In genomic region chr19:5932146-5932545, GRCh38 we compare ENCODE assay signal across 19 cellular contexts.
"Had no signal": no experiment of that assay in that cellular context is flagged by ENCODE, and none has a peak within 500 bp of the region (broad histone marks: within the 10 kb centered on the region; RNA-seq: fewer than 3 reads in every experiment).

No MANE protein-coding gene starts in this region.

- DNase-seq: activated CD4-positive, alpha-beta T cell treated with anti-CD3 and anti-CD28 coated beads for 36 hours; activated CD4-positive, alpha-beta T cell treated with anti-CD3 and anti-CD28 coated beads, Interleukin-2, amount 50 U/mL, for 48 hours; activated gamma-delta T cell; endodermal cell; foreskin melanocyte; small intestine; stimulated activated CD4-positive, alpha-beta T cell treated with anti-CD3 and anti-CD28 coated beads, Interleukin-15, amount 100 ng/mL, for 24 hours; stimulated activated CD4-positive, alpha-beta T cell treated with anti-CD3 and anti-CD28 coated beads, Interleukin-2, amount 100 ng/mL, for 48 hours had no signal

- H3K9me3 Mint-ChIP-seq: activated naive CD4-positive, alpha-beta T cell treated with anti-CD3 and anti-CD28 coated beads, Interleukin-2, amount 50 U/mL, for 24 hours; endodermal cell; memory B cell; natural killer cell treated with Interleukin-12 subunit alpha and Interleukin-12 subunit beta and Interleukin-15 and Interleukin-18, amount 100 ng/mL, for 72 hours; stimulated activated naive CD8-positive, alpha-beta T cell treated with anti-CD3 and anti-CD28 coated beads, Interleukin-15, Interleukin-2, amounts not matched to agents 100 ng/mL and 50 ng/mL, for 24 hours; T-helper 2 cell treated with Interferon-gamma antibody and Interleukin-4, amounts not matched to agents 5 μg/mL and 100 μg/mL, for 36 hours; WTC11 had no signal

- H3K27ac ChIP-seq: adrenal gland, right atrium auricular region, thoracic aorta had no signal

- ATAC-seq: activated CD4-positive, alpha-beta T cell treated with anti-CD3 and anti-CD28 coated beads for 36 hours; natural killer cell treated with Interleukin-12 subunit alpha and Interleukin-12 subunit beta and Interleukin-15 and Interleukin-18, amount 100 ng/mL, for 72 hours; WTC11 had no signal

- H3K27me3 ChIP-seq: adrenal gland, cardiac muscle cell, right atrium auricular region had no signal

- H3K4me3 ChIP-seq: adrenal gland, cardiac muscle cell, right atrium auricular region, thoracic aorta had no signal

- H3K27me3 Mint-ChIP-seq: activated CD4-positive, alpha-beta T cell treated with anti-CD3 and anti-CD28 coated beads for 36 hours; activated naive CD4-positive, alpha-beta T cell treated with anti-CD3 and anti-CD28 coated beads, Interleukin-2, amount 50 U/mL, for 24 hours; memory B cell; natural killer cell treated with Interleukin-12 subunit alpha and Interleukin-12 subunit beta and Interleukin-15 and Interleukin-18, amount 100 ng/mL, for 72 hours; progenitor cell of endocrine pancreas; stimulated activated naive CD8-positive, alpha-beta T cell treated with anti-CD3 and anti-CD28 coated beads, Interleukin-15, Interleukin-2, amounts not matched to agents 100 ng/mL and 50 ng/mL, for 24 hours had no signal

- H3K27ac Mint-ChIP-seq: activated CD4-positive, alpha-beta T cell treated with anti-CD3 and anti-CD28 coated beads for 36 hours; activated naive CD4-positive, alpha-beta T cell treated with anti-CD3 and anti-CD28 coated beads, Interleukin-2, amount 50 U/mL, for 24 hours; endodermal cell; memory B cell; natural killer cell treated with Interleukin-12 subunit alpha and Interleukin-12 subunit beta and Interleukin-15 and Interleukin-18, amount 100 ng/mL, for 72 hours; progenitor cell of endocrine pancreas; stimulated activated naive CD8-positive, alpha-beta T cell treated with anti-CD3 and anti-CD28 coated beads, Interleukin-15, Interleukin-2, amounts not matched to agents 100 ng/mL and 50 ng/mL, for 24 hours; T-helper 2 cell treated with Interferon-gamma antibody and Interleukin-4, amounts not matched to agents 5 μg/mL and 100 μg/mL, for 36 hours; WTC11 had no signal

- H3K9me3 ChIP-seq: adrenal gland, right atrium auricular region, thoracic aorta had no signal

- H3K4me1 Mint-ChIP-seq: activated CD4-positive, alpha-beta T cell treated with anti-CD3 and anti-CD28 coated beads for 36 hours; activated naive CD4-positive, alpha-beta T cell treated with anti-CD3 and anti-CD28 coated beads, Interleukin-2, amount 50 U/mL, for 24 hours; endodermal cell had no signal

- H3K4me3 Mint-ChIP-seq: activated CD4-positive, alpha-beta T cell treated with anti-CD3 and anti-CD28 coated beads for 36 hours; activated naive CD4-positive, alpha-beta T cell treated with anti-CD3 and anti-CD28 coated beads, Interleukin-2, amount 50 U/mL, for 24 hours; endodermal cell; memory B cell; natural killer cell treated with Interleukin-12 subunit alpha and Interleukin-12 subunit beta and Interleukin-15 and Interleukin-18, amount 100 ng/mL, for 72 hours; stimulated activated naive CD8-positive, alpha-beta T cell treated with anti-CD3 and anti-CD28 coated beads, Interleukin-15, Interleukin-2, amounts not matched to agents 100 ng/mL and 50 ng/mL, for 24 hours; T-helper 2 cell treated with Interferon-gamma antibody and Interleukin-4, amounts not matched to agents 5 μg/mL and 100 μg/mL, for 36 hours; WTC11 had no signal
